8 cellular contexts compared by ENCODE assay signal in the genomic region with DNA sequence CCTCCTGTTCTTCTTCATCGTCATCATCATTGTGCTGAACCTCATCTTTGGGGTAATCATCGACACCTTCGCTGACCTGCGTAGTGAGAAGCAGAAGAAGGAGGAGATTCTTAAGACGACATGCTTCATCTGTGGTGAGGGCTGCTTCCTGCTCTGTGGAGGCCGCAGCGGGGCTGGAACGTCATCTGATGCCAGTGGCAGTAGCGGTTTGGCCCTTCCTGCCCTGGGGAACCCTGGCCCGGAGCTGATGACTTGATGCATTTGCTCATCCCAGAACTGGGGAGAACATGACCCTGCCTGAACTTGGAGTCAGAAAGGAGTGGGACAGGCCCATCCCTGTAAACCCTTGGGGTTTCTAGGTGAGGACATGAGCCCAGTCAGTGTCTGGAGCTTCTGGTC. TPM values are rescaled to one million over a fixed set of nuclear protein-coding genes. Genes with fewer than 3 reads are reported as not detected.
DNase-seq lines count a peak whose midpoint lies in the region; ATAC-seq lines count a peak whose summit lies in the region.

No MANE protein-coding gene starts in this region.

- H3K4me1 Mint-ChIP-seq in stimulated activated naive CD8-positive, alpha-beta T cell treated with anti-CD3 and anti-CD28 coated beads, Interleukin-15, amount 100 ng/mL, for 72 hours = peaks cover 70% of the 10 kb centered on the region

- peak; percentile 85 for ATAC-seq in stimulated activated naive CD8-positive, alpha-beta T cell treated with anti-CD3 and anti-CD28 coated beads, Interleukin-15, amount 100 ng/mL, for 72 hours
- no peak for ATAC-seq in GM19035 (IDR thresholded peaks at IDR 0.05; ENCODE audit: unreplicated experiment)
- ATAC-seq in GM21526 (IDR thresholded peaks at IDR 0.05; ENCODE audit: low FRiP score, unreplicated experiment) = no peak
- ATAC-seq in GM19395 (IDR thresholded peaks at IDR 0.05; ENCODE audit: unreplicated experiment) = no peak

- peak overlapping the region; percentile 78 to 83 for H3K27ac Mint-ChIP-seq in stimulated activated naive CD8-positive, alpha-beta T cell treated with anti-CD3 and anti-CD28 coated beads, Interleukin-15, amount 100 ng/mL, for 72 hours

- no peaks in the 10 kb centered on the region for H3K27me3 Mint-ChIP-seq in stimulated activated naive CD8-positive, alpha-beta T cell treated with anti-CD3 and anti-CD28 coated beads, Interleukin-15, amount 100 ng/mL, for 72 hours

- DNase-seq in HT1080 (ENCODE audit: low read depth) = peak; percentile 64
- peak; percentile 66 for DNase-seq in activated T-cell treated with anti-CD3 and anti-CD28 coated beads for 48 hours (ENCODE audit: low read depth)
- DNase-seq in hepatic stellate cell (ENCODE audit: low spot score) = peak; percentile 82
- DNase-seq in stimulated activated naive CD8-positive, alpha-beta T cell treated with anti-CD3 and anti-CD28 coated beads, Interleukin-15, amount 100 ng/mL, for 72 hours = peak; percentile 42 to 76
- DNase-seq in AML-193 (lab: John Stamatoyannopoulos, UW) = no peak

- peak overlapping the region; percentile 38 to 41 for H3K4me3 Mint-ChIP-seq in stimulated activated naive CD8-positive, alpha-beta T cell treated with anti-CD3 and anti-CD28 coated beads, Interleukin-15, amount 100 ng/mL, for 72 hours

- H3K9me3 Mint-ChIP-seq in stimulated activated naive CD8-positive, alpha-beta T cell treated with anti-CD3 and anti-CD28 coated beads, Interleukin-15, amount 100 ng/mL, for 72 hours = no peaks in the 10 kb centered on the region

RNA-seq across cellular contexts. Expression of a gene that starts 18.7 kb away (rescaled TPM):
- 29.8 and 55.8 TPM in 2 replicates for total RNA-seq in HT1080 (2014; rRNA removed; shearing (Covaris generic))
- 32.2 and 45.8 TPM in 2 replicates for polyA plus RNA-seq in HT1080 (2015; cell fraction: cytosol; rRNA removed)
- polyA plus RNA-seq in HT1080 (2015; cell fraction: nucleus; rRNA removed) = 26.9 and 37.1 TPM in 2 replicates

RNA-seq across cellular contexts. Expression of a gene that starts 53.9 kb away (rescaled TPM):
- total RNA-seq in HT1080 (2014; rRNA removed; shearing (Covaris generic)) = not detected in 2 replicates
- polyA plus RNA-seq in HT1080 (2015; cell fraction: cytosol; rRNA removed) = 0.05 TPM in 1 of 2 replicates, not detected in the other
- polyA plus RNA-seq in HT1080 (2015; cell fraction: nucleus; rRNA removed) = not detected in 2 replicates

Comparison
In these comparisons a context has a peak if more than half of its experiments do, and no peak if none do; other contexts are left out.
1. DNase-seq: peak in HT1080 (single experiment), activated T-cell treated with anti-CD3 and anti-CD28 coated beads for 48 hours (single experiment), hepatic stellate cell (single experiment) and stimulated activated naive CD8-positive, alpha-beta T cell treated with anti-CD3 and anti-CD28 coated beads, Interleukin-15, amount 100 ng/mL, for 72 hours (2 of 2); none in AML-193 (0 of 2).